In genomic region chr3:134794950-134795775, GRCh38 we compare ENCODE assay signal across 8 cellular contexts. TPM values are rescaled to one million over a fixed set of nuclear protein-coding genes. Genes with fewer than 3 reads are reported as not detected.
DNase-seq lines count a peak whose midpoint lies in the region; ATAC-seq lines count a peak whose summit lies in the region.

TSS of gene EPHB1 (plus strand) at chr3:134795260.

- peak within 1 kb of the TSS in 3 of 8 donors; percentile 47 to 85 (median 56) for H3K27ac Mint-ChIP-seq in CD8-positive, alpha-beta memory T cell
- H3K27ac Mint-ChIP-seq in activated CD4-positive, alpha-beta T cell treated with anti-CD3 and anti-CD28 coated beads, Interleukin-2, amount 10 ng/mL, durations not matched to agents 7 days and 5 days = peak within 1 kb of the TSS; percentile 55

- CTCF ChIA-PET in CD8-positive, alpha-beta memory T cell (lab: Charles Lee) = no interaction called here
- CTCF ChIA-PET in activated CD4-positive, alpha-beta T cell treated with anti-CD3 and anti-CD28 coated beads, Interleukin-2, amount 10 ng/mL, durations not matched to agents 7 days and 5 days (lab: Charles Lee) = interaction anchor here (0.5 to 2.7 kb wide), 12 partner anchors 8 to 1247 kb away, joined by 3 to 14 read pairs (median 3); no protein-coding TSS in a partner anchor

- no peaks in the 10 kb centered on the region for H3K36me3 ChIP-seq in CD8-positive, alpha-beta memory T cell (ENCODE audit: insufficient read depth, low read length)
- no peaks in the 10 kb centered on the region for H3K36me3 ChIP-seq in effector memory CD4-positive, alpha-beta T cell (ENCODE audit: control insufficient read depth, insufficient read depth, low read length)

- no peak within 1 kb of the TSS for H3K27ac ChIP-seq in CD8-positive, alpha-beta memory T cell (ENCODE audit: low read depth, low read length)
- H3K27ac ChIP-seq in effector memory CD4-positive, alpha-beta T cell (ENCODE audit: insufficient read depth, low read length, poor library complexity, severe bottlenecking) = no peak within 1 kb of the TSS

- no peaks in the 10 kb centered on the region for H3K4me1 ChIP-seq in CD8-positive, alpha-beta memory T cell (ENCODE audit: insufficient read depth, low read length)
- H3K4me1 ChIP-seq in effector memory CD4-positive, alpha-beta T cell (ENCODE audit: control insufficient read depth, insufficient read depth, low read length, poor library complexity, severe bottlenecking) = peaks cover 5% of the 10 kb centered on the region

- no peaks in the 10 kb centered on the region for H3K36me3 Mint-ChIP-seq in CD8-positive, alpha-beta memory T cell
- H3K36me3 Mint-ChIP-seq in activated CD4-positive, alpha-beta T cell treated with anti-CD3 and anti-CD28 coated beads, Interleukin-2, amount 10 ng/mL, durations not matched to agents 7 days and 5 days (ENCODE audit: low read depth) = no peaks in the 10 kb centered on the region

- peak in 4 of 5 donors; percentile 4 to 15 (median 12) for DNase-seq in CD8-positive, alpha-beta memory T cell
- DNase-seq in NCI-H446 treated with DMSO at 0.1 percent for 48 hours (lab: John Stamatoyannopoulos, UW) (peak; percentile 95), lung microvascular endothelial cell (ENCODE audit: low read depth in 2 of 2) (peak; percentile 88 to 96)
- DNase-seq in activated CD4-positive, alpha-beta T cell treated with anti-CD3 and anti-CD28 coated beads, Interleukin-2, amount 10 ng/mL, durations not matched to agents 7 days and 5 days = peak; percentile 78
- DNase-seq in effector memory CD4-positive, alpha-beta T cell = peak in 1 of 3 donors; percentile 5
- DNase-seq in stimulated activated CD4-positive, alpha-beta T cell treated with anti-CD3 and anti-CD28 coated beads, TNF-alpha, amount 100 ng/mL, for 48 hours (ENCODE audit: low read depth in 3 of 3) = peak; percentile 46 to 54 (median 54)

- H3K4me3 ChIP-seq in CD8-positive, alpha-beta memory T cell (ENCODE audit: low read length) = no peak within 1 kb of the TSS
- peak within 1 kb of the TSS; percentile 48 for H3K4me3 ChIP-seq in effector memory CD4-positive, alpha-beta T cell (ENCODE audit: insufficient read depth, low read depth, low read length, poor library complexity, severe bottlenecking)

- peaks cover 10 to 14% (median 10%) of the 10 kb centered on the region in 3 donors for H3K4me1 Mint-ChIP-seq in CD8-positive, alpha-beta memory T cell
- peaks cover 15% of the 10 kb centered on the region for H3K4me1 Mint-ChIP-seq in activated CD4-positive, alpha-beta T cell treated with anti-CD3 and anti-CD28 coated beads, Interleukin-2, amount 10 ng/mL, durations not matched to agents 7 days and 5 days

- no peaks in the 10 kb centered on the region for H3K9me3 ChIP-seq in CD8-positive, alpha-beta memory T cell (ENCODE audit: low read length)
- no peaks in the 10 kb centered on the region for H3K9me3 ChIP-seq in effector memory CD4-positive, alpha-beta T cell (ENCODE audit: control insufficient read depth, low read length)

- H3K9me3 Mint-ChIP-seq in CD8-positive, alpha-beta memory T cell = peaks cover 0 to 3% (median 0%) of the 10 kb centered on the region in 5 donors
- no peaks in the 10 kb centered on the region for H3K9me3 Mint-ChIP-seq in activated CD4-positive, alpha-beta T cell treated with anti-CD3 and anti-CD28 coated beads, Interleukin-2, amount 10 ng/mL, durations not matched to agents 7 days and 5 days

- H3K27me3 Mint-ChIP-seq in CD8-positive, alpha-beta memory T cell = peaks cover 25 to 40% of the 10 kb centered on the region in 2 donors
- peaks cover 53% of the 10 kb centered on the region for H3K27me3 Mint-ChIP-seq in activated CD4-positive, alpha-beta T cell treated with anti-CD3 and anti-CD28 coated beads, Interleukin-2, amount 10 ng/mL, durations not matched to agents 7 days and 5 days

- peaks cover 3% of the 10 kb centered on the region for H3K27me3 ChIP-seq in CD8-positive, alpha-beta memory T cell (ENCODE audit: insufficient read depth, low read length, poor library complexity, severe bottlenecking)
- peaks cover 7% of the 10 kb centered on the region for H3K27me3 ChIP-seq in effector memory CD4-positive, alpha-beta T cell (replicated peaks; ENCODE audit: control insufficient read depth, insufficient read depth, low read length, poor library complexity, severe bottlenecking)

- H3K4me3 Mint-ChIP-seq in CD8-positive, alpha-beta memory T cell = peak within 1 kb of the TSS; percentile 78 to 92 (median 83)
- H3K4me3 Mint-ChIP-seq in activated CD4-positive, alpha-beta T cell treated with anti-CD3 and anti-CD28 coated beads, Interleukin-2, amount 10 ng/mL, durations not matched to agents 7 days and 5 days = peak within 1 kb of the TSS; percentile 80

- ATAC-seq in GM19351 (IDR thresholded peaks at IDR 0.05; ENCODE audit: unreplicated experiment) (peak; percentile 79), HG03457 (IDR thresholded peaks at IDR 0.05; ENCODE audit: unreplicated experiment) (peak; percentile 71)

- POLR2A ChIA-PET in CD8-positive, alpha-beta memory T cell (lab: Charles Lee) = no interaction called here
- POLR2A ChIA-PET in activated CD4-positive, alpha-beta T cell treated with anti-CD3 and anti-CD28 coated beads, Interleukin-2, amount 10 ng/mL, durations not matched to agents 7 days and 5 days (lab: Charles Lee) = interaction anchor here (0.6 kb wide), 1 partner anchor 10 kb away, joined by 3 read pairs; no protein-coding TSS in a partner anchor

RNA-seq across cellular contexts. Expression of gene EPHB1, which starts in this region (rescaled TPM):
- not detected for total RNA-seq in CD8-positive, alpha-beta memory T cell
- 0.10 TPM for polyA plus RNA-seq in CD8-positive, alpha-beta memory T cell
- 1 to 10 TPM; 1.2 to 1.8 TPM for total RNA-seq in activated CD4-positive, alpha-beta T cell treated with anti-CD3 and anti-CD28 coated beads, Interleukin-2, amount 10 ng/mL, durations not matched to agents 7 days and 5 days
- 1.7 and 4.2 TPM in 2 replicates for total RNA-seq in lung microvascular endothelial cell

Comparison
In these comparisons a context has a peak if more than half of its experiments do, and no peak if none do; other contexts are left out.
1. Peak in DNase-seq in CD8-positive, alpha-beta memory T cell; RNA of the gene not detected or under 1 TPM.